ENCODE assay signal across 17 cellular contexts in the genomic region with DNA sequence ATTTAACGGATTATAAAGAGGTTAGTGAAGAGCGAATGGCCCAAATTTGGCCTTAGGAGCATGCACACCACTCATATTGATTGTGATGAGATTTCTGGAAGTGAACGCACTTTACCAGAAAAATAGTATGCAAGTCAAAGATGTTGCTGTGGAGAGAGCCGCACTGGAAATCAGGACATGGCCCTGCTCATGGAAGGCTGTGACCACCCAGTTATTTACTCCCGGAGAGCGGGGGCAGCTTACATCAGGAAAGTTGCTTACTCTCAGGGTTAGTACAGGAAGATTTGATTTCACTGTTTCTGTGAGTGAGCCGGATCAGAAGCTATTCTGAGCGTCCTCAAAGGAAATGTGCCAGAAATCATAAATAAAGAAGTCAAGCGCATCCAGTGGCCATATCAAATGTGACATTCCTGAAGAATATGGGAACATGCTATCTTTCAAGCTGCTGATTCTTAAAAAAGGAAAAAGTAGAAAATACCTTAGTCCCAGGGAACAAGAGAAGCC. TPM values are rescaled to one million over a fixed set of nuclear protein-coding genes. Genes with fewer than 3 reads are reported as not detected.
A peak's percentile ranks its signal among the peaks of the same experiment; 100 is the strongest.
DNase-seq lines count a peak whose midpoint lies in the region; ATAC-seq and TF ChIP-seq lines count a peak whose summit lies in the region.
"Had no signal": no experiment of that assay in that cellular context is flagged by ENCODE, and none has a peak within 500 bp of the region (broad histone marks: within the 10 kb centered on the region; RNA-seq: fewer than 3 reads in every experiment).

No MANE protein-coding gene starts in this region.

- no peaks in the 10 kb centered on the region for H3K36me3 Mint-ChIP-seq in type B pancreatic cell
- H3K36me3 Mint-ChIP-seq: CD8-positive, alpha-beta T cell had no signal

- H3K27ac ChIP-seq in SK-N-MC, result peak overlapping the region; percentile 98
- H3K27ac ChIP-seq in smooth muscle cell (ENCODE audit: low read depth), result no peak overlapping the region
- H3K27ac ChIP-seq: GM23248 had no signal

- peak overlapping the region; percentile 71 for H3K4me3 ChIP-seq in SK-N-MC
- no peak overlapping the region for H3K4me3 ChIP-seq in smooth muscle cell
- H3K4me3 ChIP-seq: GM23248 had no signal

- ATAC-seq in HG02938 (IDR thresholded peaks at IDR 0.05; ENCODE audit: unreplicated experiment), result no peak
- ATAC-seq: CD8-positive, alpha-beta T cell had no signal

- no peak for DNase-seq in SK-N-MC (ENCODE audit: low read depth, low spot score)
- DNase-seq in left kidney (ENCODE audit: low read depth, low spot score), result peak; percentile 82
- peak; percentile 30 for DNase-seq in posterior vena cava (ENCODE audit: low spot score)
- DNase-seq in type B pancreatic cell (ENCODE audit: extremely low spot score, unreplicated experiment), result no peak
- no peak for DNase-seq in smooth muscle cell (lab: John Stamatoyannopoulos, UW; ENCODE audit: unreplicated experiment)
- no peak for DNase-seq in DMS153 treated with DMSO at 0.1 percent for 48 hours (lab: John Stamatoyannopoulos, UW; ENCODE audit: unreplicated experiment)
- DNase-seq: Calu3; CD8-positive, alpha-beta T cell; GM23248; HCEC 1CT; KBM-7; NCI-H1694 treated with DMSO at 0.1 percent for 48 hours; NCI-H510A treated with DMSO at 0.1 percent for 48 hours; NCI-H774; Right ventricle myocardium superior had no signal

- H3K4me1 Mint-ChIP-seq in type B pancreatic cell (ENCODE audit: unreplicated experiment), result peaks cover 21% of the 10 kb centered on the region

- H3K27me3 Mint-ChIP-seq in type B pancreatic cell, result no peaks in the 10 kb centered on the region
- H3K27me3 Mint-ChIP-seq: B cell had no signal

- H4K20me1 ChIP-seq in smooth muscle cell (ENCODE audit: low read depth), result no peaks in the 10 kb centered on the region

- H3K36me3 ChIP-seq in SK-N-MC (ENCODE audit: insufficient read depth, low read length) (no peaks in the 10 kb centered on the region), smooth muscle cell (ENCODE audit: low read depth) (no peaks in the 10 kb centered on the region)

- intact Hi-C loops in posterior vena cava (cut with DNase I), result no loop called here

- H3K79me2 ChIP-seq in smooth muscle cell (ENCODE audit: low read depth), result no peaks in the 10 kb centered on the region

- no peak overlapping the region for H3K4me3 Mint-ChIP-seq in type B pancreatic cell
- H3K4me3 Mint-ChIP-seq: B cell; CD8-positive, alpha-beta T cell had no signal

- no peaks in the 10 kb centered on the region for H3K4me1 ChIP-seq in smooth muscle cell (ENCODE audit: low read depth)

- H3K9ac ChIP-seq in SK-N-MC (ENCODE audit: insufficient read length), result peak overlapping the region; percentile 77
- H3K9ac ChIP-seq in smooth muscle cell (ENCODE audit: low read depth), result no peak overlapping the region
- H3K9ac ChIP-seq: GM23248 had no signal

- no peaks in the 10 kb centered on the region for H3K27me3 ChIP-seq in smooth muscle cell (ENCODE audit: low read depth)

- no peaks in the 10 kb centered on the region for H3K9me3 Mint-ChIP-seq in type B pancreatic cell
- H3K9me3 Mint-ChIP-seq: CD8-positive, alpha-beta T cell had no signal

- H3K9me3 ChIP-seq in SK-N-MC (ENCODE audit: low read depth, low read length), result no peaks in the 10 kb centered on the region
- no peaks in the 10 kb centered on the region for H3K9me3 ChIP-seq in smooth muscle cell (replicated peaks; ENCODE audit: low read depth)

- no peak overlapping the region for H3K4me2 ChIP-seq in smooth muscle cell

- H3K27ac Mint-ChIP-seq in type B pancreatic cell, result peak overlapping the region; percentile 20
- H3K27ac Mint-ChIP-seq: B cell; CD8-positive, alpha-beta T cell had no signal

- H3F3A ChIP-seq in smooth muscle cell (ENCODE audit: low read depth), result no peaks in the 10 kb centered on the region

- no peak overlapping the region for H2AFZ ChIP-seq in smooth muscle cell (ENCODE audit: low read depth)
- H2AFZ ChIP-seq: GM23248 had no signal

- TF ChIP-seq CTCF in type B pancreatic cell (conservative IDR thresholded peaks at IDR 0.05) (no peak), smooth muscle cell (IDR thresholded peaks at IDR 0.05; ENCODE audit: borderline replicate concordance, insufficient read depth, poor library complexity, severe bottlenecking) (no peak)

- 92% methylated on average over 9 of the region's 9 CpGs for WGBS in smooth muscle cell (ENCODE audit: low lambda C conversion rate)

RNA-seq across cellular contexts. Expression of gene STRBP, which starts 42.9 kb away (rescaled TPM):
- total RNA-seq in posterior vena cava (1 to 10 TPM; 3.7 to 7.9 TPM), type B pancreatic cell (ENCODE audit: low replicate concordance) (51.1 and 56.7 TPM in 2 replicates), smooth muscle cell (7.8 and 11.9 TPM in 2 replicates)
- polyA plus RNA-seq in smooth muscle cell, result 6.6 and 7.6 TPM in 2 replicates

RNA-seq across cellular contexts. Expression of gene CRB2, which starts 44.7 kb away (rescaled TPM):
- total RNA-seq in posterior vena cava (under 1 TPM in 1 of 2 donors, not detected in 1; 0.05 TPM), type B pancreatic cell (ENCODE audit: low replicate concordance) (1.1 and 61.1 TPM in 2 replicates), smooth muscle cell (3.1 and 3.8 TPM in 2 replicates)
- 0.87 and 1.7 TPM in 2 replicates for polyA plus RNA-seq in smooth muscle cell
- total RNA-seq: Calu3; CD8-positive, alpha-beta T cell; GM23248; Right ventricle myocardium superior had no signal
- polyA plus RNA-seq: GM23248 had no signal

Comparison
In these comparisons a context has a peak if more than half of its experiments do, and no peak if none do; other contexts are left out.
1. DNase-seq: peak in left kidney (single experiment) and posterior vena cava (single experiment); none in SK-N-MC (single experiment), type B pancreatic cell (single experiment), smooth muscle cell (single experiment) and DMS153 treated with DMSO at 0.1 percent for 48 hours (single experiment).